8 cellular contexts compared by ENCODE assay signal in the genomic region with DNA sequence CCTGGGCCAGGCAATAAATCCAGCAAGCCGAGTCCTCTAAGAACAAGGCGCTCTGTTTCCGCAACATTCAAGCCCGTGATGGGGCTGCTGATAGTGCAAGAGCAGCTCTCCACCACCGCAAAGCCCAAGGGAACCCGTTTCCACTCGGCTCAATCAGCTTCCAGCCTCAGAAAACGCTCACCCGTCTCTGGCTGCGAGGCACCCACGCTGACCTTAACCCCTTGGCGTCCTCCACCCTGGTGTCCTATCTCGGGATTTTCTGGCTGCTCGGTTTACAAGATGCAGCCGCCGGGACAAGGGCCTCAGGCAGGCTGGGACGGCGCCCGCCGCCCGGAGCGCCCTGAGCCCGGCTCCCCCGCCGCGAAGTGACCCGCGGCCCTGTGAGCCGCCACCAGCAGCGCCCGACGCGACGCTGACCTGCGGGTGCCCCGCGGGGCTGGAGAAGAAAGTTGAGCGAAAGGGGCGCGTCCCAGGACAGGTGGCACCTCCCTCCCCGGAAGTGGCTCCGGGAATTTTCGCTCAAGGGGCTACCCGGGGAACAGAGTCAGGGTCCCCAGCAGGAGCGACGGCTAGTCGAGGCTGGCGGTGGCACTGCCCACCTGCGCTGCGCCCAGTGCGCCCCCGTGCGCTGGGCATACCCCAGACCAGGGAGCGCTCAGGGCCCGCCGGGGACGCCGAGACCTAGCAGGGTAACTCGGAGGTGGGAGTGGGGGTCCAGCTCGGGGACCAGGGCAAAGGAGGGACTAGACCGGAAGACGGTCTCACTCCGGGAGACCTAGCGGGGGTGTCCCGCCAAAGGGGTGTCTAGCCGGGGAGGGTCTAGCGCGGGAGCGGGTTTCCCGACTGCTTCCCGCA. TPM values are rescaled to one million over a fixed set of nuclear protein-coding genes. Genes with fewer than 3 reads are reported as not detected.
DNase-seq lines count a peak whose midpoint lies in the region; ATAC-seq and TF ChIP-seq lines count a peak whose summit lies in the region.

No MANE protein-coding gene starts in this region.

- DNase-seq in D341Med (ENCODE audit: low spot score) (peak; percentile 70), T-helper 17 cell (no peak), ecto neural progenitor cell (ENCODE audit: low spot score) (peak; percentile 83), right lobe of liver (peak in 1 of 3 donors; percentile 40), NCI-H2081 treated with DMSO at 0.1 percent for 48 hours (lab: John Stamatoyannopoulos, UW) (no peak), NCI-H1930 (lab: John Stamatoyannopoulos, UW) (no peak)
- DNase-seq in stimulated activated CD8-positive, alpha-beta memory T cell treated with anti-CD3 and anti-CD28 coated beads, Interleukin-4, amount 100 ng/mL, for 48 hours = peak; percentile 43

- H3K27ac ChIP-seq in right lobe of liver = no peak overlapping the region

- H3K36me3 ChIP-seq in right lobe of liver = no peaks in the 10 kb centered on the region

- TF ChIP-seq CTCF in right lobe of liver (IDR thresholded peaks at IDR 0.05) = peak in 1 of 4 donors; percentile 7

- ATAC-seq in HG02885 (IDR thresholded peaks at IDR 0.05; ENCODE audit: poor library complexity, unreplicated experiment) (peak; percentile 47), T-helper 17 cell (peak; percentile 61), right lobe of liver (peak; percentile 51 to 73 (median 63))

- no peak for TF ChIP-seq POLR2A in right lobe of liver (IDR thresholded peaks at IDR 0.05)

- no peak overlapping the region for H3K27ac Mint-ChIP-seq in T-helper 17 cell

- peak overlapping the region; percentile 36 to 57 (median 52) for H3K4me3 ChIP-seq in right lobe of liver

- peaks cover 2% of the 10 kb centered on the region for H3K36me3 Mint-ChIP-seq in T-helper 17 cell (ENCODE audit: low read depth)

- peaks cover 0 to 11% (median 0%) of the 10 kb centered on the region in 4 donors for H3K4me1 ChIP-seq in right lobe of liver

- H3K27me3 ChIP-seq in right lobe of liver = peaks cover 0 to 15% of the 10 kb centered on the region in 2 donors

- H3K4me3 Mint-ChIP-seq in T-helper 17 cell = peak overlapping the region; percentile 77

- 0% methylated on average over 10 of the region's 71 CpGs for WGBS in right lobe of liver (ENCODE audit: insufficient coverage, low coverage, low lambda C conversion rate, missing lambda C conversion rate)

- peaks cover 62% of the 10 kb centered on the region for H3K27me3 Mint-ChIP-seq in T-helper 17 cell

- H3K9me3 ChIP-seq in T-helper 17 cell (ENCODE audit: control insufficient read depth, low read length, poor library complexity, severe bottlenecking) (no peaks in the 10 kb centered on the region), right lobe of liver (no peaks in the 10 kb centered on the region)

- peaks cover 2% of the 10 kb centered on the region for H3K4me1 Mint-ChIP-seq in T-helper 17 cell

- intact Hi-C loops in right lobe of liver (cut with DNase I) = no loop called here

RNA-seq across cellular contexts. Expression of a gene that starts 18.1 kb away (rescaled TPM):
- not detected for total RNA-seq in T-helper 17 cell
- under 1 TPM in 1 of 6 experiments, not detected in 5; 0.09 TPM for total RNA-seq in right lobe of liver

Comparison
In these comparisons a context has a peak if more than half of its experiments do, and no peak if none do; other contexts are left out.
1. DNase-seq: peak in D341Med (single experiment), ecto neural progenitor cell (single experiment) and stimulated activated CD8-positive, alpha-beta memory T cell treated with anti-CD3 and anti-CD28 coated beads, Interleukin-4, amount 100 ng/mL, for 48 hours (single experiment); none in T-helper 17 cell (0 of 3), NCI-H2081 treated with DMSO at 0.1 percent for 48 hours (single experiment) and NCI-H1930 (0 of 2).
2. Peak in every context shown above with its lines, with median percentiles within 50 percentile points of each other: ATAC-seq.